In genomic region chr14:90775441-90775840, GRCh38 we compare ENCODE assay signal across 31 cellular contexts.
"Had no signal": no experiment of that assay in that cellular context is flagged by ENCODE, and none has a peak within 500 bp of the region (broad histone marks: within the 10 kb centered on the region; RNA-seq: fewer than 3 reads in every experiment).

No MANE protein-coding gene starts in this region.

- H3K27me3 Mint-ChIP-seq: activated CD4-positive, alpha-beta memory T cell treated with anti-CD3 and anti-CD28 coated beads, Interleukin-2, amount 10 ng/mL, durations not matched to agents 7 days and 5 days; activated CD4-positive, alpha-beta T cell treated with anti-CD3 and anti-CD28 coated beads, Interleukin-2, amount 10 ng/mL, durations not matched to agents 7 days and 5 days; activated naive CD8-positive, alpha-beta T cell; activated T-helper 17 cell treated with anti-CD3 and anti-CD28 coated beads, Interleukin-2, amount 50 U/mL, for 72 hours; brain; dendritic cell treated with granulocyte-macrophage colony-stimulating factor and Interleukin-4, amounts not matched to agents 40 ng/mL and 50 ng/mL, for 4 days had no signal

- H3K36me3 Mint-ChIP-seq: activated naive CD8-positive, alpha-beta T cell; WTC11 had no signal

- H3K4me1 Mint-ChIP-seq: activated CD4-positive, alpha-beta memory T cell treated with anti-CD3 and anti-CD28 coated beads, Interleukin-2, amount 10 ng/mL, durations not matched to agents 7 days and 5 days; activated CD4-positive, alpha-beta T cell treated with anti-CD3 and anti-CD28 coated beads, Interleukin-2, amount 10 ng/mL, durations not matched to agents 7 days and 5 days; activated T-helper 17 cell treated with anti-CD3 and anti-CD28 coated beads, Interleukin-2, amount 50 U/mL, for 72 hours; WTC11 had no signal

- H3K27ac Mint-ChIP-seq: activated CD4-positive, alpha-beta memory T cell treated with anti-CD3 and anti-CD28 coated beads, Interleukin-2, amount 10 ng/mL, durations not matched to agents 7 days and 5 days; activated CD4-positive, alpha-beta T cell treated with anti-CD3 and anti-CD28 coated beads, Interleukin-2, amount 10 ng/mL, durations not matched to agents 7 days and 5 days; activated naive CD8-positive, alpha-beta T cell; activated T-helper 17 cell treated with anti-CD3 and anti-CD28 coated beads, Interleukin-2, amount 50 U/mL, for 72 hours; brain; dendritic cell treated with granulocyte-macrophage colony-stimulating factor and Interleukin-4, amounts not matched to agents 40 ng/mL and 50 ng/mL, for 4 days; WTC11 had no signal

- ATAC-seq: activated T-cell treated with anti-CD3 and anti-CD28 coated beads, Interleukin-2, amount 50 U/mL, for 4 hours; activated T-helper 17 cell treated with anti-CD3 and anti-CD28 coated beads, Interleukin-2, amount 50 U/mL, for 72 hours; foreskin keratinocyte; gastrocnemius medialis; WTC11 had no signal

- H3K36me3 ChIP-seq: breast epithelium, cardiac muscle cell, colonic mucosa had no signal

- H3K4me1 ChIP-seq: ascending aorta, breast epithelium, colonic mucosa, esophagus muscularis mucosa, foreskin keratinocyte, gastrocnemius medialis had no signal

- H3K4me3 Mint-ChIP-seq: activated CD4-positive, alpha-beta memory T cell treated with anti-CD3 and anti-CD28 coated beads, Interleukin-2, amount 10 ng/mL, durations not matched to agents 7 days and 5 days; activated CD4-positive, alpha-beta T cell treated with anti-CD3 and anti-CD28 coated beads, Interleukin-2, amount 10 ng/mL, durations not matched to agents 7 days and 5 days; activated naive CD8-positive, alpha-beta T cell; activated T-cell treated with anti-CD3 and anti-CD28 coated beads, Interleukin-2, amount 50 U/mL, for 4 hours; activated T-helper 17 cell treated with anti-CD3 and anti-CD28 coated beads, Interleukin-2, amount 50 U/mL, for 72 hours; brain; dendritic cell treated with granulocyte-macrophage colony-stimulating factor and Interleukin-4, amounts not matched to agents 40 ng/mL and 50 ng/mL, for 4 days; WTC11 had no signal

- H3K4me3 ChIP-seq: ascending aorta, breast epithelium, cardiac muscle cell, colonic mucosa, dorsolateral prefrontal cortex, esophagus muscularis mucosa, gastrocnemius medialis had no signal

- DNase-seq: activated CD4-positive, alpha-beta memory T cell treated with anti-CD3 and anti-CD28 coated beads, Interleukin-2, amount 10 ng/mL, durations not matched to agents 7 days and 5 days; activated CD4-positive, alpha-beta T cell treated with anti-CD3 and anti-CD28 coated beads for 1 hour; activated CD4-positive, alpha-beta T cell treated with anti-CD3 and anti-CD28 coated beads for 4 hours; activated CD4-positive, alpha-beta T cell treated with anti-CD3 and anti-CD28 coated beads, Interleukin-2, amount 10 ng/mL, durations not matched to agents 7 days and 5 days; activated CD4-positive, alpha-beta T cell treated with anti-CD3 and anti-CD28 coated beads, Interleukin-2, amount 50 U/mL, for 4 hours; activated CD8-positive, alpha-beta memory T cell treated with anti-CD3 and anti-CD28 coated beads, Interleukin-2, amount 50 U/mL, for 48 hours; activated effector memory CD4-positive, alpha-beta T cell treated with Interleukin-2 at 50 U/mL for 16 hours; activated gamma-delta T cell treated with Interleukin-2 at 50 U/mL for 16 hours; activated naive CD4-positive, alpha-beta T cell treated with anti-CD3 and anti-CD28 coated beads, Interleukin-2, amount 50 U/mL, for 16 hours; activated naive CD4-positive, alpha-beta T cell treated with Interleukin-2 at 50 U/mL for 16 hours; activated T-cell treated with anti-CD3 and anti-CD28 coated beads for 4 hours; activated T-cell treated with anti-CD3 and anti-CD28 coated beads, Interleukin-2, amount 50 U/mL, for 4 hours; central memory CD4-positive, alpha-beta T cell; cerebellar nuclear complex; colonic mucosa; dorsolateral prefrontal cortex; effector memory CD4-positive, alpha-beta T cell; erythroblast; foreskin keratinocyte; gastrocnemius medialis; glutamatergic neuron; T-helper 2 cell had no signal

- H3K9me3 ChIP-seq: ascending aorta, breast epithelium, colonic mucosa, esophagus muscularis mucosa, gastrocnemius medialis had no signal

- H3K27ac ChIP-seq: ascending aorta, breast epithelium, cardiac muscle cell, colonic mucosa, esophagus muscularis mucosa, foreskin keratinocyte, gastrocnemius medialis had no signal

- H3K9me3 Mint-ChIP-seq: activated CD4-positive, alpha-beta memory T cell treated with anti-CD3 and anti-CD28 coated beads, Interleukin-2, amount 10 ng/mL, durations not matched to agents 7 days and 5 days; activated CD4-positive, alpha-beta T cell treated with anti-CD3 and anti-CD28 coated beads, Interleukin-2, amount 10 ng/mL, durations not matched to agents 7 days and 5 days; activated T-cell treated with anti-CD3 and anti-CD28 coated beads, Interleukin-2, amount 50 U/mL, for 4 hours; activated T-helper 17 cell treated with anti-CD3 and anti-CD28 coated beads, Interleukin-2, amount 50 U/mL, for 72 hours; brain; dendritic cell treated with granulocyte-macrophage colony-stimulating factor and Interleukin-4, amounts not matched to agents 40 ng/mL and 50 ng/mL, for 4 days; WTC11 had no signal

- H3K27me3 ChIP-seq: ascending aorta, breast epithelium, cardiac muscle cell, colonic mucosa, dorsolateral prefrontal cortex, esophagus muscularis mucosa, foreskin keratinocyte, gastrocnemius medialis had no signal
